ENCODE assay signal across 24 cellular contexts in genomic region chr12:28127455-28127854, GRCh38.
"Had no signal": no experiment of that assay in that cellular context is flagged by ENCODE, and none has a peak within 500 bp of the region (broad histone marks: within the 10 kb centered on the region; RNA-seq: fewer than 3 reads in every experiment).

No MANE protein-coding gene starts in this region.

- H3K4me1 ChIP-seq: pancreas, psoas muscle, thyroid gland had no signal

- DNase-seq: activated CD4-positive, alpha-beta memory T cell treated with anti-CD3 and anti-CD28 coated beads, Interleukin-2, amount 10 ng/mL, durations not matched to agents 7 days and 5 days; activated CD4-positive, alpha-beta T cell treated with anti-CD3 and anti-CD28 coated beads, Interleukin-2, amount 10 ng/mL, durations not matched to agents 24 days and 14 days; activated effector memory CD4-positive, alpha-beta T cell treated with Interleukin-2 at 50 U/mL for 16 hours; activated naive CD4-positive, alpha-beta T cell treated with anti-CD3 and anti-CD28 coated beads for 36 hours; activated naive CD8-positive, alpha-beta T cell treated with anti-CD3 and anti-CD28 coated beads, Interleukin-2, amount 10 ng/mL, durations not matched to agents 7 days and 5 days; activated T-cell treated with anti-CD3 and anti-CD28 coated beads, Interleukin-2, amount 50 U/mL, for 72 hours; amniotic stem cell; cortex of kidney; erythroblast; foreskin melanocyte; hippocampal formation; left cardiac atrium; mesenchymal stem cell; mucosa of descending colon; nephron progenitor cell; pancreas; psoas muscle; right cardiac atrium; stimulated activated CD4-positive, alpha-beta T cell treated with anti-CD3 and anti-CD28 coated beads, Interleukin-12 subunit alpha, Interleukin-12 subunit beta, amount 100 ng/mL, for 4 hours; substantia nigra; thyroid gland had no signal

- H3K36me3 ChIP-seq: cardiac muscle cell, pancreas, thyroid gland had no signal

- H3K27me3 ChIP-seq: cardiac muscle cell, pancreas, thyroid gland had no signal

- ATAC-seq: activated CD4-positive, CD25-positive, alpha-beta regulatory T cell treated with anti-CD3 and anti-CD28 coated beads, Interleukin-2, amount 50 U/mL, for 24 hours; activated T-cell treated with anti-CD3 and anti-CD28 coated beads, Interleukin-2, amount 50 U/mL, for 72 hours; left cardiac atrium; mucosa of descending colon; pancreas; psoas muscle; right cardiac atrium had no signal

- H3K4me3 ChIP-seq: cardiac muscle cell, mucosa of descending colon, pancreas, psoas muscle, thyroid gland had no signal

- H3K9me3 ChIP-seq: mucosa of descending colon, pancreas, psoas muscle, thyroid gland had no signal

- H3K27ac ChIP-seq: cardiac muscle cell, pancreas, psoas muscle, thyroid gland, VCaP had no signal

- FAIRE-seq: pancreas had no signal
